Comparison of ENCODE assay signal across 8 cellular contexts in the genomic region with DNA sequence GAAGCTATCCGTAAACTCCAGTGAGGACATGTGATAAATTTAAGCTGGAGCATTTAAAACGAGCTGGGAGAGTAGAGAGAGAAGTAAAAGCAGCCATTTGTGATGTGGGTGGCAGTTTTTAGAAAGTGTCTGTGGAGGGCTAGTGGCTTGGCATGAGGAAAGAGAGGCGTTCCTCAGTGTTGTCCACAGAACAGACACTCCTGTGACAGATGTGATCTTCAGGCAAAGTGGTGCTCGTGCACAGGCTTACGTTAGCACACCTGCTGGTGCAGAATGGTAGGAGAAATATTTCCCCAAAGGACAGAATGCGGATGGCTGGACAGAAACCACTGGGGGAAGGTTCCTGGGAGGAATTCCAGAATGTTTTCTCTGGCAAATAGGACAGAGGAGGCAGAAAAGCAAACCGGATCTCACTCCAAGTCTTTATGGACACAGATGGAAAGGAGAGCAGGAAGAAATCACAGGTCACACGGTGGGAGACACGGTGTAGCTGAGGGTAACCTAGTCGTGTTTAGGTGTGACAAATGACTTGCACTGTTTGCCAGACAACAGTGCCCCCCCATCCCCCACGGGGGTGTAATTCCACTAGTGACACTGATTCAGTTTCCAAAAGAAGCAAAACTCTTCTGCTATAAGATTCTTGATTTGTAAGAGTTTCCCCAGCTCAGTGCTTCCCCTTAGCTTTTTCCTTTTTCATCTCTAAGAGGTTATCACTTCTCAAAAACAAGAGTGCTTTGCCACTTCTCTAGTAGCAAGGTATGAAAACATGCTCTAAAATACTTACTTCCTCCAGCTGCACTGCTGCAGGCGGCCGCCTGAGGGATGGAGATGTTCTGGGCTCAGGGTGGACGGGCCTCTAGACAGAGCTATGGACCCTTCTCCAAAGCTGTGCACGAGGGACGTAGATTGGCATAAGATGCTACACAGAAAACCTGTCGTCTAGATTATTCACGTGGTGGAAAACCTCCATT.
DNase-seq lines count a peak whose midpoint lies in the region; ATAC-seq and TF ChIP-seq lines count a peak whose summit lies in the region.

No MANE protein-coding gene starts in this region.

- peaks cover 8% of the 10 kb centered on the region for H3K4me1 ChIP-seq in BE2C

- no TSS peak for BruUV-seq in Calu3 (replicated peaks; lab: Mats Ljungman, UMichigan)

- H3K9me3 ChIP-seq in BE2C = no peaks in the 10 kb centered on the region

- POLR2A ChIA-PET in activated B cell treated with CpG ODN at 0.5 μM for 24 hours (lab: Charles Lee) = interaction anchor here (0.9 to 1.4 kb wide), 4 partner anchors 11 to 49 kb away, joined by 3 to 10 read pairs (median 4); no protein-coding TSS in a partner anchor

- H3K4me3 Mint-ChIP-seq in activated B cell treated with CpG ODN at 0.5 μM for 24 hours (peak overlapping the region; percentile 59), Calu3 (ENCODE audit: low read depth, unreplicated experiment) (no peak overlapping the region)
- no peak overlapping the region for H3K4me3 Mint-ChIP-seq in activated T-helper 2 cell treated with anti-CD3 and anti-CD28 coated beads, Interferon-gamma antibody, Interleukin-2, Interleukin-4, amounts not matched to agents 10 μg/mL and 5 μg/mL and 100 μg/mL, durations not matched to agents 14 hours and 24 hours and 36 hours (ENCODE audit: low read depth)

- no peak overlapping the region for H3K4me3 ChIP-seq in BE2C (ENCODE audit: low read depth, low read length)

- CTCF ChIA-PET in activated B cell treated with CpG ODN at 0.5 μM for 24 hours (lab: Charles Lee) (interaction anchor here (0.7 to 1.6 kb wide), 6 partner anchors 23 to 249 kb away, joined by 3 to 4 read pairs (median 4); no protein-coding TSS in a partner anchor), Calu3 (lab: Charles Lee) (interaction anchor here (0.7 kb wide), 2 partner anchors 93 to 198 kb away, joined by 3 read pairs; no protein-coding TSS in a partner anchor)

- no peaks in the 10 kb centered on the region for H3K27me3 ChIP-seq in BE2C

- intact Hi-C loops in activated B cell treated with CpG ODN at 0.5 μM for 24 hours (cut with micrococcal nuclease) (loop anchor here (1.0 to 5.0 kb wide), 4 partner anchors 23 to 293 kb away; a partner anchor contains a TSS), Calu3 (cut with micrococcal nuclease; ENCODE audit: unreplicated experiment) (no loop called here)
- intact Hi-C loops in activated T-helper 2 cell treated with anti-CD3 and anti-CD28 coated beads, Interferon-gamma antibody, Interleukin-2, Interleukin-4, amounts not matched to agents 10 μg/mL and 5 μg/mL and 100 μg/mL, durations not matched to agents 14 hours and 24 hours and 36 hours (cut with micrococcal nuclease) = no loop called here

- DNase-seq in BE2C (no peak), activated B cell treated with CpG ODN at 0.5 μM for 24 hours (no peak), Calu3 (no peak), NCI-H526 treated with DMSO at 0.1 percent for 48 hours (lab: John Stamatoyannopoulos, UW) (no peak)
- no peak for DNase-seq in activated T-helper 2 cell treated with anti-CD3 and anti-CD28 coated beads, Interferon-gamma antibody, Interleukin-2, Interleukin-4, amounts not matched to agents 10 μg/mL and 5 μg/mL and 100 μg/mL, durations not matched to agents 14 hours and 24 hours and 36 hours (ENCODE audit: low spot score)

- TF ChIP-seq CTCF in BE2C (IDR thresholded peaks at IDR 0.05; ENCODE audit: low read depth, low read length) (0 out of 2 replicates have a peak, but pooled peaks have one; percentile 4), activated B cell treated with CpG ODN at 0.5 μM for 24 hours (IDR thresholded peaks at IDR 0.05) (no peak), Calu3 (IDR thresholded peaks at IDR 0.05; ENCODE audit: unreplicated experiment) (no peak)

- H3K36me3 Mint-ChIP-seq in activated B cell treated with CpG ODN at 0.5 μM for 24 hours (ENCODE audit: low read depth) (no peaks in the 10 kb centered on the region), Calu3 (ENCODE audit: insufficient read depth, unreplicated experiment) (no peaks in the 10 kb centered on the region)
- H3K36me3 Mint-ChIP-seq in activated T-helper 2 cell treated with anti-CD3 and anti-CD28 coated beads, Interferon-gamma antibody, Interleukin-2, Interleukin-4, amounts not matched to agents 10 μg/mL and 5 μg/mL and 100 μg/mL, durations not matched to agents 14 hours and 24 hours and 36 hours (ENCODE audit: low read depth) = no peaks in the 10 kb centered on the region

- H3K9me3 Mint-ChIP-seq in activated B cell treated with CpG ODN at 0.5 μM for 24 hours (peaks cover 2% of the 10 kb centered on the region), Calu3 (ENCODE audit: low read depth, unreplicated experiment) (no peaks in the 10 kb centered on the region)
- no peaks in the 10 kb centered on the region for H3K9me3 Mint-ChIP-seq in activated T-helper 2 cell treated with anti-CD3 and anti-CD28 coated beads, Interferon-gamma antibody, Interleukin-2, Interleukin-4, amounts not matched to agents 10 μg/mL and 5 μg/mL and 100 μg/mL, durations not matched to agents 14 hours and 24 hours and 36 hours

- no peaks in the 10 kb centered on the region for H3K36me3 ChIP-seq in BE2C

- H3K27me3 Mint-ChIP-seq in activated B cell treated with CpG ODN at 0.5 μM for 24 hours = no peaks in the 10 kb centered on the region
- no peaks in the 10 kb centered on the region for H3K27me3 Mint-ChIP-seq in Calu3 (ENCODE audit: unreplicated experiment)
- peaks cover 2% of the 10 kb centered on the region for H3K27me3 Mint-ChIP-seq in activated T-helper 2 cell treated with anti-CD3 and anti-CD28 coated beads, Interferon-gamma antibody, Interleukin-2, Interleukin-4, amounts not matched to agents 10 μg/mL and 5 μg/mL and 100 μg/mL, durations not matched to agents 14 hours and 24 hours and 36 hours (ENCODE audit: low read depth)

- peak overlapping the region; percentile 70 for H3K27ac Mint-ChIP-seq in activated B cell treated with CpG ODN at 0.5 μM for 24 hours
- no peak overlapping the region for H3K27ac Mint-ChIP-seq in Calu3 (ENCODE audit: unreplicated experiment)
- no peak overlapping the region for H3K27ac Mint-ChIP-seq in activated T-helper 2 cell treated with anti-CD3 and anti-CD28 coated beads, Interferon-gamma antibody, Interleukin-2, Interleukin-4, amounts not matched to agents 10 μg/mL and 5 μg/mL and 100 μg/mL, durations not matched to agents 14 hours and 24 hours and 36 hours

- ATAC-seq in GM19023 (IDR thresholded peaks at IDR 0.05; ENCODE audit: unreplicated experiment) (peak; percentile 48), HG02973 (IDR thresholded peaks at IDR 0.05; ENCODE audit: unreplicated experiment) (peak; percentile 51), activated B cell treated with CpG ODN at 0.5 μM for 24 hours (ENCODE audit: low read depth) (peak; percentile 53), SK-N-SH treated with all-trans-retinoic acid at 6 μM for 48 hours (no peak)

- H3K4me1 Mint-ChIP-seq in activated B cell treated with CpG ODN at 0.5 μM for 24 hours = peaks cover 100% of the 10 kb centered on the region
- H3K4me1 Mint-ChIP-seq in Calu3 (ENCODE audit: low read depth, unreplicated experiment) = no peaks in the 10 kb centered on the region
- no peaks in the 10 kb centered on the region for H3K4me1 Mint-ChIP-seq in activated T-helper 2 cell treated with anti-CD3 and anti-CD28 coated beads, Interferon-gamma antibody, Interleukin-2, Interleukin-4, amounts not matched to agents 10 μg/mL and 5 μg/mL and 100 μg/mL, durations not matched to agents 14 hours and 24 hours and 36 hours (ENCODE audit: low read depth)

TF ChIP-seq in SK-N-SH treated with all-trans-retinoic acid at 6 μM for 48 hours, 23 proteins besides CTCF, POLR2A, EP300 and RAD21 (continues in another document):
- TF ChIP-seq PPARA (CRISPR knock-in tag; IDR thresholded peaks at IDR 0.05; ENCODE audit: borderline replicate concordance) (no peak), TOX (CRISPR knock-in tag; IDR thresholded peaks at IDR 0.05; ENCODE audit: borderline replicate concordance) (no peak), GLIS3 (CRISPR knock-in tag; IDR thresholded peaks at IDR 0.05) (no peak), ISL1 (CRISPR knock-in tag; IDR thresholded peaks at IDR 0.05) (no peak), ZFP30 (CRISPR knock-in tag; IDR thresholded peaks at IDR 0.05) (no peak), TCF4 (CRISPR knock-in tag; IDR thresholded peaks at IDR 0.05; ENCODE audit: borderline replicate concordance) (no peak), ZC3H10 (CRISPR knock-in tag; IDR thresholded peaks at IDR 0.05) (no peak), ARNTL (CRISPR knock-in tag; IDR thresholded peaks at IDR 0.05; ENCODE audit: borderline replicate concordance, low read depth) (no peak), ZNF8 (CRISPR knock-in tag; IDR thresholded peaks at IDR 0.05) (no peak), ESRRG (CRISPR knock-in tag; IDR thresholded peaks at IDR 0.05) (no peak), CSDC2 (CRISPR knock-in tag; IDR thresholded peaks at IDR 0.05) (no peak), OSR1 (CRISPR knock-in tag; IDR thresholded peaks at IDR 0.05) (no peak), RARB (CRISPR knock-in tag; IDR thresholded peaks at IDR 0.05) (no peak), ZFP3 (CRISPR knock-in tag; IDR thresholded peaks at IDR 0.05) (no peak)
- TF ChIP-seq, protein P1, sequence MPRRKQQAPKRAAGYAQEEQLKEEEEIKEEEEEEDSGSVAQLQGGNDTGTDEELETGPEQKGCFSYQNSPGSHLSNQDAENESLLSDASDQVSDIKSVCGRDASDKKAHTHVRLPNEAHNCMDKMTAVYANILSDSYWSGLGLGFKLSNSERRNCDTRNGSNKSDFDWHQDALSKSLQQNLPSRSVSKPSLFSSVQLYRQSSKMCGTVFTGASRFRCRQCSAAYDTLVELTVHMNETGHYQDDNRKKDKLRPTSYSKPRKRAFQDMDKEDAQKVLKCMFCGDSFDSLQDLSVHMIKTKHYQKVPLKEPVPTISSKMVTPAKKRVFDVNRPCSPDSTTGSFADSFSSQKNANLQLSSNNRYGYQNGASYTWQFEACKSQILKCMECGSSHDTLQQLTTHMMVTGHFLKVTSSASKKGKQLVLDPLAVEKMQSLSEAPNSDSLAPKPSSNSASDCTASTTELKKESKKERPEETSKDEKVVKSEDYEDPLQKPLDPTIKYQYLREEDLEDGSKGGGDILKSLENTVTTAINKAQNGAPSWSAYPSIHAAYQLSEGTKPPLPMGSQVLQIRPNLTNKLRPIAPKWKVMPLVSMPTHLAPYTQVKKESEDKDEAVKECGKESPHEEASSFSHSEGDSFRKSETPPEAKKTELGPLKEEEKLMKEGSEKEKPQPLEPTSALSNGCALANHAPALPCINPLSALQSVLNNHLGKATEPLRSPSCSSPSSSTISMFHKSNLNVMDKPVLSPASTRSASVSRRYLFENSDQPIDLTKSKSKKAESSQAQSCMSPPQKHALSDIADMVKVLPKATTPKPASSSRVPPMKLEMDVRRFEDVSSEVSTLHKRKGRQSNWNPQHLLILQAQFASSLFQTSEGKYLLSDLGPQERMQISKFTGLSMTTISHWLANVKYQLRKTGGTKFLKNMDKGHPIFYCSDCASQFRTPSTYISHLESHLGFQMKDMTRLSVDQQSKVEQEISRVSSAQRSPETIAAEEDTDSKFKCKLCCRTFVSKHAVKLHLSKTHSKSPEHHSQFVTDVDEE (CRISPR knock-in tag; IDR thresholded peaks at IDR 0.05) = no peak
